Comparison of ENCODE assay signal across 25 cellular contexts in genomic region chr3:39941941-39942340, GRCh38.
DNase-seq lines count a peak whose midpoint lies in the region.
"Had no signal": no experiment of that assay in that cellular context is flagged by ENCODE, and none has a peak within 500 bp of the region (broad histone marks: within the 10 kb centered on the region; RNA-seq: fewer than 3 reads in every experiment).

No MANE protein-coding gene starts in this region.

- H3K27ac Mint-ChIP-seq in activated CD4-positive, alpha-beta memory T cell treated with anti-CD3 and anti-CD28 coated beads, Interleukin-2, amount 10 ng/mL, durations not matched to agents 7 days and 5 days = no peak overlapping the region
- H3K27ac Mint-ChIP-seq: activated CD8-positive, alpha-beta T cell treated with anti-CD3 and anti-CD28 coated beads, Interleukin-2, amount 10 ng/mL, durations not matched to agents 7 days and 5 days; activated naive CD4-positive, alpha-beta T cell treated with anti-CD3 and anti-CD28 coated beads, Interleukin-2, amount 50 U/mL, for 72 hours; CD14-positive monocyte; immature natural killer cell; type B pancreatic cell had no signal

- no peak overlapping the region for H3K4me3 Mint-ChIP-seq in activated CD4-positive, alpha-beta memory T cell treated with anti-CD3 and anti-CD28 coated beads, Interleukin-2, amount 10 ng/mL, durations not matched to agents 7 days and 5 days
- H3K4me3 Mint-ChIP-seq: activated CD8-positive, alpha-beta T cell treated with anti-CD3 and anti-CD28 coated beads, Interleukin-2, amount 10 ng/mL, durations not matched to agents 7 days and 5 days; CD14-positive monocyte; immature natural killer cell; type B pancreatic cell had no signal

- POLR2A ChIA-PET in activated CD4-positive, alpha-beta memory T cell treated with anti-CD3 and anti-CD28 coated beads, Interleukin-2, amount 10 ng/mL, durations not matched to agents 7 days and 5 days (lab: Charles Lee) = no interaction called here

- DNase-seq in G401 (ENCODE audit: low spot score) (peak; percentile 32), NCI-H1105 (lab: John Stamatoyannopoulos, UW) (peak; percentile 20), SHP77 treated with DMSO at 0.1 percent for 48 hours (lab: John Stamatoyannopoulos, UW) (peak; percentile 33), lung microvascular endothelial cell (ENCODE audit: low read depth in 2 of 2) (peak; percentile 5 to 93), UCSD-AML1 (lab: John Stamatoyannopoulos, UW; ENCODE audit: unreplicated experiment) (no peak), iPS-NIHi7 (ENCODE audit: extremely low spot score) (no peak)
- no peak for DNase-seq in activated CD4-positive, alpha-beta memory T cell treated with anti-CD3 and anti-CD28 coated beads, Interleukin-2, amount 10 ng/mL, durations not matched to agents 7 days and 5 days
- DNase-seq: activated CD4-positive, alpha-beta T cell treated with anti-CD3 and anti-CD28 coated beads for 1 hour; activated CD8-positive, alpha-beta T cell treated with anti-CD3 and anti-CD28 coated beads, Interleukin-2, amount 10 ng/mL, durations not matched to agents 7 days and 5 days; activated T-cell treated with anti-CD3 and anti-CD28 coated beads for 4 hours; Calu3; cortex of kidney; EL; immature natural killer cell; mesenchymal stem cell; NCI-H1436; OCI-M1; posterior cingulate gyrus; right cardiac atrium; SJCRH30; stimulated activated CD4-positive, alpha-beta T cell treated with anti-CD3 and anti-CD28 coated beads, Interleukin-2, amount 100 ng/mL, for 48 hours; T-helper 1 cell had no signal

- no peaks in the 10 kb centered on the region for H3K36me3 Mint-ChIP-seq in activated CD4-positive, alpha-beta memory T cell treated with anti-CD3 and anti-CD28 coated beads, Interleukin-2, amount 10 ng/mL, durations not matched to agents 7 days and 5 days (ENCODE audit: low read depth)
- H3K36me3 Mint-ChIP-seq: activated naive CD4-positive, alpha-beta T cell treated with anti-CD3 and anti-CD28 coated beads, Interleukin-2, amount 50 U/mL, for 72 hours; CD14-positive monocyte; immature natural killer cell; type B pancreatic cell had no signal

- CTCF ChIA-PET in activated CD4-positive, alpha-beta memory T cell treated with anti-CD3 and anti-CD28 coated beads, Interleukin-2, amount 10 ng/mL, durations not matched to agents 7 days and 5 days (lab: Charles Lee) = no interaction called here

- no peaks in the 10 kb centered on the region for H3K27me3 Mint-ChIP-seq in activated CD4-positive, alpha-beta memory T cell treated with anti-CD3 and anti-CD28 coated beads, Interleukin-2, amount 10 ng/mL, durations not matched to agents 7 days and 5 days
- H3K27me3 Mint-ChIP-seq: type B pancreatic cell had no signal

- H3K4me1 Mint-ChIP-seq in activated CD4-positive, alpha-beta memory T cell treated with anti-CD3 and anti-CD28 coated beads, Interleukin-2, amount 10 ng/mL, durations not matched to agents 7 days and 5 days = no peaks in the 10 kb centered on the region
- H3K4me1 Mint-ChIP-seq: CD14-positive monocyte, immature natural killer cell had no signal

- in situ Hi-C loops in G401 (cut with HindIII; ENCODE audit: low sequenced_read_pairs) = no loop called here

- H3K9me3 Mint-ChIP-seq in activated CD4-positive, alpha-beta memory T cell treated with anti-CD3 and anti-CD28 coated beads, Interleukin-2, amount 10 ng/mL, durations not matched to agents 7 days and 5 days = no peaks in the 10 kb centered on the region
- H3K9me3 Mint-ChIP-seq: type B pancreatic cell had no signal

Comparison
In these comparisons a context has a peak if more than half of its experiments do, and no peak if none do; other contexts are left out.
1. DNase-seq: peak in G401 (single experiment), NCI-H1105 (single experiment), SHP77 treated with DMSO at 0.1 percent for 48 hours (single experiment) and lung microvascular endothelial cell (2 of 2); none in UCSD-AML1 (single experiment), activated CD4-positive, alpha-beta memory T cell treated with anti-CD3 and anti-CD28 coated beads, Interleukin-2, amount 10 ng/mL, durations not matched to agents 7 days and 5 days (single experiment) and iPS-NIHi7 (single experiment).